In genomic region chr7:116524609-116525297, GRCh38 we compare ENCODE assay signal across 8 cellular contexts. TPM values are rescaled to one million over a fixed set of nuclear protein-coding genes. Genes with fewer than 3 reads are reported as not detected.
DNase-seq lines count a peak whose midpoint lies in the region; ATAC-seq and TF ChIP-seq lines count a peak whose summit lies in the region.

Gene CAV1 (plus strand): TSS chr7:116525036. CDS start chr7:116525063, 27 bp downstream.

- H3K36me3 ChIP-seq in MM.1S (replicated peaks; ENCODE audit: insufficient read depth, low read length) (no peaks in the 10 kb centered on the region), esophagus (ENCODE audit: control insufficient read depth in 2 of 2, insufficient read depth in 2 of 2, low read length in 1 of 2) (no peaks in the 10 kb centered on the region)

- peaks cover 31% of the 10 kb centered on the region for H3K4me1 Mint-ChIP-seq in activated T-cell treated with anti-CD3 and anti-CD28 coated beads, Interleukin-2, amount 50 U/mL, for 24 hours (ENCODE audit: low read depth)

- peak within 1 kb of the TSS; percentile 67 for H3K9ac ChIP-seq in MM.1S (ENCODE audit: low read length)

- peak within 1 kb of the TSS; percentile 85 for H3K4me2 ChIP-seq in MM.1S (ENCODE audit: low read depth, low read length)

- H3K36me3 Mint-ChIP-seq in activated T-cell treated with anti-CD3 and anti-CD28 coated beads, Interleukin-2, amount 50 U/mL, for 24 hours (ENCODE audit: low read depth) = no peaks in the 10 kb centered on the region

- TF ChIP-seq CTCF in MM.1S (IDR thresholded peaks at IDR 0.05; ENCODE audit: low read length) = peak; percentile 28

- peaks cover 88% of the 10 kb centered on the region for H3K27me3 Mint-ChIP-seq in activated T-cell treated with anti-CD3 and anti-CD28 coated beads, Interleukin-2, amount 50 U/mL, for 24 hours

- no peaks in the 10 kb centered on the region for H3K9me3 ChIP-seq in MM.1S (replicated peaks; ENCODE audit: insufficient read depth, low read length)
- H3K9me3 ChIP-seq in esophagus (ENCODE audit: control insufficient read depth in 2 of 2, insufficient read depth in 1 of 2, low read depth in 1 of 2, low read length in 1 of 2) = no peaks in the 10 kb centered on the region

- ATAC-seq in GM19467 (IDR thresholded peaks at IDR 0.05; ENCODE audit: unreplicated experiment) = no peak

- H3K4me3 Mint-ChIP-seq in activated T-cell treated with anti-CD3 and anti-CD28 coated beads, Interleukin-2, amount 50 U/mL, for 24 hours = peak within 1 kb of the TSS; percentile 81

- no peaks in the 10 kb centered on the region for H3K9me2 ChIP-seq in MM.1S (replicated peaks; ENCODE audit: insufficient read depth, low read length)

- no peaks in the 10 kb centered on the region for H3K27me3 ChIP-seq in MM.1S (replicated peaks; ENCODE audit: insufficient read depth, low read length)
- no peaks in the 10 kb centered on the region for H3K27me3 ChIP-seq in esophagus (ENCODE audit: control insufficient read depth in 1 of 2, insufficient read depth in 2 of 2, low read length in 2 of 2)

- peak; percentile 21 for DNase-seq in NCI-H1092 treated with DMSO at 0.1 percent for 48 hours (lab: John Stamatoyannopoulos, UW)
- DNase-seq in NCI-H1092 (lab: John Stamatoyannopoulos, UW) = no peak
- peak; percentile 92 for DNase-seq in MM.1S
- DNase-seq in activated T-cell treated with anti-CD3 and anti-CD28 coated beads, Interleukin-2, amount 50 U/mL, for 24 hours = peak; percentile 51
- peak; percentile 53 for DNase-seq in midbrain (lab: John Stamatoyannopoulos, UW)
- peak; percentile 89 for DNase-seq in stromal cell of bone marrow (ENCODE audit: low read depth)

- peaks cover 44% of the 10 kb centered on the region for H3F3A ChIP-seq in MM.1S (ENCODE audit: insufficient read depth, low read length)

- H3K4me3 ChIP-seq in MM.1S (ENCODE audit: low read length) (peak within 1 kb of the TSS; percentile 92), esophagus (ENCODE audit: low read depth in 1 of 2, low read length in 2 of 2) (peak within 1 kb of the TSS; percentile 58 to 70)

- no peaks in the 10 kb centered on the region for H3K9me3 Mint-ChIP-seq in activated T-cell treated with anti-CD3 and anti-CD28 coated beads, Interleukin-2, amount 50 U/mL, for 24 hours

- peak within 1 kb of the TSS; percentile 9 for H3K27ac Mint-ChIP-seq in activated T-cell treated with anti-CD3 and anti-CD28 coated beads, Interleukin-2, amount 50 U/mL, for 24 hours

- H3K27ac ChIP-seq in MM.1S (ENCODE audit: low read length) = peak within 1 kb of the TSS; percentile 59; the same call in 1 of the 2 replicates
- H3K27ac ChIP-seq in esophagus (ENCODE audit: low read depth in 2 of 2, low read length in 1 of 2) = peak within 1 kb of the TSS; percentile 92 to 95

- H3K79me2 ChIP-seq in MM.1S (ENCODE audit: low read length) = peaks cover 23% of the 10 kb centered on the region

- H4K20me1 ChIP-seq in MM.1S (ENCODE audit: insufficient read depth, low read length) = no peaks in the 10 kb centered on the region

- H2AFZ ChIP-seq in MM.1S (ENCODE audit: low read length) = peak within 1 kb of the TSS; percentile 96

- WGBS in esophagus, 2 donors = 0 to 1% methylated on average over 42 of the region's 42 CpGs

- peaks cover 27% of the 10 kb centered on the region for H3K4me1 ChIP-seq in MM.1S (ENCODE audit: low read length)
- peaks cover 0 to 6% of the 10 kb centered on the region in 2 donors for H3K4me1 ChIP-seq in esophagus (ENCODE audit: control insufficient read depth in 2 of 2, insufficient read depth in 2 of 2, low read length in 1 of 2)

RNA-seq across cellular contexts. Expression of gene CAV1, which starts in this region (rescaled TPM):
- polyA plus RNA-seq in esophagus = 10 to 100 TPM; 16.3 to 57.9 TPM
